27 cellular contexts compared by ENCODE assay signal in the genomic region with DNA sequence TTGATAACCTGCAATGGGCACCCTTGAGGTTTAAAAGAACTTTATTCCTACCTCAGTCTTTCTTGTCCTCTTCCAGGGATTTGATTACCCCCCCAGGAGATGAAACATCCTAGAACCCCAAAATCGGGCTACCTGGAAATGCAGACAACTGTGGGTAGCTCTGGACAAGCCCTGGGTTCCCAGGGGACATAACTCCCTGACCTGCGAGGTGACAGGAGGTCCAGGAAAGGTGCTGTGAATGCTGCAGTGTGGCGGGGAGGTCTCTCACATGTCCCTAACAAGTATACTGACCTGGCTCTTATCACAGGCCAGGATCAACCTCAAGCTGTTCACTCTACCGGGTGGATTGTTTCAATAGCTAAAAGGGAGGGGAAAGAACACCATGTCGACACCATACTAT. TPM values are rescaled to one million over a fixed set of nuclear protein-coding genes. Genes with fewer than 3 reads are reported as not detected.
A peak's percentile ranks its signal among the peaks of the same experiment; 100 is the strongest.
DNase-seq lines count a peak whose midpoint lies in the region; ATAC-seq and TF ChIP-seq lines count a peak whose summit lies in the region.
"Had no signal": no experiment of that assay in that cellular context is flagged by ENCODE, and none has a peak within 500 bp of the region (broad histone marks: within the 10 kb centered on the region; RNA-seq: fewer than 3 reads in every experiment).

No MANE protein-coding gene starts in this region.

- no peak overlapping the region for H3K18ac ChIP-seq in neuronal stem cell (ENCODE audit: low read length)

- intact Hi-C loops in Right ventricle myocardium superior (cut with DNase I): no loop called here
- intact Hi-C loops in esophagus squamous epithelium (cut with DNase I): loop anchor here (10.0 kb wide), 2 partner anchors 67 to 107 kb away; no protein-coding TSS in a partner anchor

- no peak overlapping the region for H2BK5ac ChIP-seq in neuronal stem cell (ENCODE audit: low read length)

- H3K4ac ChIP-seq in neuronal stem cell (ENCODE audit: low read length): no peak overlapping the region

- no peak overlapping the region for H4K91ac ChIP-seq in neuronal stem cell (ENCODE audit: low read depth, low read length, poor library complexity)

- H3K4me3 ChIP-seq in right atrium auricular region (no peak overlapping the region), esophagus squamous epithelium (no peak overlapping the region), skeletal muscle tissue (ENCODE audit: low read length in 3 of 3) (no peak overlapping the region), neuronal stem cell (ENCODE audit: low read length in 2 of 2) (no peak overlapping the region)
- H3K4me3 ChIP-seq: esophagus muscularis mucosa, GM12878, GM23338, PC-9, smooth muscle cell had no signal

- H2BK15ac ChIP-seq in neuronal stem cell (ENCODE audit: low read length): no peak overlapping the region

- H4K8ac ChIP-seq in neuronal stem cell (ENCODE audit: low read depth, low read length): no peak overlapping the region

- TF ChIP-seq CTCF in right atrium auricular region (IDR thresholded peaks at IDR 0.05) (no peak), esophagus squamous epithelium (IDR thresholded peaks at IDR 0.05) (no peak)

- no peak for ATAC-seq in Right ventricle myocardium superior (ENCODE audit: poor library complexity)
- no peak for ATAC-seq in HG03196 (IDR thresholded peaks at IDR 0.05; ENCODE audit: unreplicated experiment)
- ATAC-seq: activated naive CD8-positive, alpha-beta T cell treated with anti-CD3 and anti-CD28 coated beads, Interleukin-2, amount 50 U/mL, for 24 hours; GM12878; GM23338 had no signal

- H3K27ac ChIP-seq in right atrium auricular region: peak overlapping the region; percentile 47 to 85
- H3K27ac ChIP-seq in esophagus squamous epithelium: peak overlapping the region; percentile 74 to 99 (median 88)
- peak overlapping the region; percentile 31 for H3K27ac ChIP-seq in skeletal muscle tissue (ENCODE audit: low read depth, low read length)
- H3K27ac ChIP-seq in neuronal stem cell (replicated peaks; ENCODE audit: low read length): no peak overlapping the region
- H3K27ac ChIP-seq: PC-9 had no signal

- no peak overlapping the region for H3K23ac ChIP-seq in neuronal stem cell (ENCODE audit: low read depth, low read length, poor library complexity)

- H2AK5ac ChIP-seq in neuronal stem cell (ENCODE audit: low read depth, low read length): no peak overlapping the region

- no peak for TF ChIP-seq POLR2A in esophagus squamous epithelium (IDR thresholded peaks at IDR 0.05)

- no peak overlapping the region for H3K14ac ChIP-seq in neuronal stem cell (ENCODE audit: low read length)

- H3K4me2 ChIP-seq in neuronal stem cell (ENCODE audit: insufficient read depth, low read length, poor library complexity, severe bottlenecking): no peak overlapping the region
- H3K4me2 ChIP-seq: PC-9, smooth muscle cell had no signal

- 61 to 63% methylated on average over 4 to 5 of the region's 5 CpGs for WGBS in esophagus squamous epithelium, 2 donors
- no CpG with 5 or more reads among the region's 5 CpGs for WGBS in neuronal stem cell (ENCODE audit: extremely low coverage in 2 of 2, insufficient read length in 2 of 2, insufficient replicate concordance in 1 of 2), 2 donors

- H3K9me3 ChIP-seq in right atrium auricular region (no peaks in the 10 kb centered on the region), esophagus squamous epithelium (no peaks in the 10 kb centered on the region), skeletal muscle tissue (ENCODE audit: control insufficient read depth in 3 of 3, low read length in 3 of 3) (no peaks in the 10 kb centered on the region), neuronal stem cell (replicated peaks in 1 of 2; ENCODE audit: control insufficient read depth in 2 of 2, insufficient read depth in 1 of 2, low read depth in 1 of 2, low read length in 2 of 2) (peaks cover 0 to 5% of the 10 kb centered on the region in 2 donors)
- H3K9me3 ChIP-seq: esophagus muscularis mucosa had no signal

- DNase-seq in right atrium auricular region (ENCODE audit: low spot score) (peak; percentile 30), Right ventricle myocardium superior (no peak), esophagus squamous epithelium (lab: John Stamatoyannopoulos, UW) (no peak), neuronal stem cell (ENCODE audit: low spot score) (no peak), foreskin melanocyte (no peak)
- no peak for DNase-seq in stimulated activated CD4-positive, alpha-beta T cell treated with anti-CD3 and anti-CD28 coated beads, Interleukin-15, amount 100 ng/mL, for 24 hours
- DNase-seq: activated B cell treated with CpG ODN at 0.5 μM for 24 hours; activated CD4-positive, alpha-beta T cell treated with anti-CD3 and anti-CD28 coated beads, Interleukin-2, amount 50 U/mL, for 1 hour; activated naive CD8-positive, alpha-beta T cell treated with anti-CD3 and anti-CD28 coated beads, Interleukin-2, amount 50 U/mL, for 24 hours; activated T-cell treated with anti-CD3 and anti-CD28 coated beads, Interleukin-2, amount 50 U/mL, for 48 hours; AML-193; CD4-positive, alpha-beta T cell; effector memory CD4-positive, alpha-beta T cell; NCI-H1105; NCI-H1930; NCI-H2227 treated with DMSO at 0.1 percent for 48 hours; NCI-H526 treated with DMSO at 0.1 percent for 48 hours; PC-9; SHP77 treated with DMSO at 0.1 percent for 48 hours; stimulated activated CD4-positive, alpha-beta T cell treated with anti-CD3 and anti-CD28 coated beads, Interleukin-2, amount 100 ng/mL, for 24 hours had no signal

- no peak overlapping the region for H3K9ac ChIP-seq in skeletal muscle tissue (ENCODE audit: low read depth in 1 of 3, low read length in 3 of 3)
- no peak overlapping the region for H3K9ac ChIP-seq in neuronal stem cell (ENCODE audit: low read depth, low read length, poor library complexity)

- H2AFZ ChIP-seq in neuronal stem cell (ENCODE audit: low read length): no peak overlapping the region
- H2AFZ ChIP-seq: GM23338, PC-9 had no signal

- H2BK120ac ChIP-seq in neuronal stem cell (ENCODE audit: low read depth, low read length): no peak overlapping the region

- peaks cover 53% of the 10 kb centered on the region for H3K36me3 ChIP-seq in right atrium auricular region
- H3K36me3 ChIP-seq in esophagus squamous epithelium: peaks cover 17 to 83% (median 30%) of the 10 kb centered on the region in 3 donors
- peaks cover 15 to 39% (median 28%) of the 10 kb centered on the region in 3 donors for H3K36me3 ChIP-seq in skeletal muscle tissue (ENCODE audit: control insufficient read depth in 3 of 3, insufficient read depth in 3 of 3, low read length in 3 of 3)
- H3K36me3 ChIP-seq in neuronal stem cell (replicated peaks in 1 of 2; ENCODE audit: control insufficient read depth in 2 of 2, insufficient read depth in 2 of 2, low read length in 2 of 2): peaks cover 67 to 95% of the 10 kb centered on the region in 2 donors

- H3K4me1 ChIP-seq in right atrium auricular region: peaks cover 0 to 87% of the 10 kb centered on the region in 2 donors
- H3K4me1 ChIP-seq in esophagus squamous epithelium: peaks cover 43 to 100% (median 93%) of the 10 kb centered on the region in 3 donors
- H3K4me1 ChIP-seq in skeletal muscle tissue (ENCODE audit: control insufficient read depth in 3 of 3, insufficient read depth in 3 of 3, low read length in 3 of 3): peaks cover 62 to 67% (median 63%) of the 10 kb centered on the region in 3 donors
- peaks cover 24 to 45% of the 10 kb centered on the region in 2 donors for H3K4me1 ChIP-seq in neuronal stem cell (ENCODE audit: control insufficient read depth in 2 of 2, insufficient read depth in 1 of 2, low read depth in 1 of 2, low read length in 2 of 2)

- no peak overlapping the region for H2BK12ac ChIP-seq in neuronal stem cell (ENCODE audit: low read length)

- no peaks in the 10 kb centered on the region for H3K27me3 ChIP-seq in right atrium auricular region
- no peaks in the 10 kb centered on the region for H3K27me3 ChIP-seq in esophagus squamous epithelium
- no peaks in the 10 kb centered on the region for H3K27me3 ChIP-seq in skeletal muscle tissue (ENCODE audit: control insufficient read depth in 3 of 3, insufficient read depth in 3 of 3, low read length in 3 of 3)
- no peaks in the 10 kb centered on the region for H3K27me3 ChIP-seq in neuronal stem cell (ENCODE audit: control insufficient read depth in 3 of 3, insufficient read depth in 3 of 3, low read depth in 1 of 3, low read length in 3 of 3)
- H3K27me3 ChIP-seq: esophagus muscularis mucosa had no signal

- H3K79me1 ChIP-seq in neuronal stem cell (ENCODE audit: low read depth, low read length): peaks cover 12% of the 10 kb centered on the region

RNA-seq across cellular contexts. Expression of gene JAG1, which starts 11.6 kb away (rescaled TPM):
- total RNA-seq in right atrium auricular region (10 to 100 TPM; 30.9 to 32.8 TPM), Right ventricle myocardium superior (22.1 TPM), esophagus squamous epithelium (100 to 1,000 TPM in 3 of 4 donors, 10 to 100 TPM in 1; 89.6 to 182 (median 123) TPM), skeletal muscle tissue (60.5 TPM)
- 64.8 TPM for polyA plus RNA-seq in neuronal stem cell (2013, experiment 1 of 2)
- polyA plus RNA-seq in neuronal stem cell (2013, experiment 2 of 2): 65.6 TPM
- total RNA-seq: activated B cell treated with CpG ODN at 0.5 μM for 24 hours had no signal
- polyA plus RNA-seq: IgD-negative memory B cell had no signal
